Comparison of ENCODE assay signal across 31 cellular contexts in the genomic region with DNA sequence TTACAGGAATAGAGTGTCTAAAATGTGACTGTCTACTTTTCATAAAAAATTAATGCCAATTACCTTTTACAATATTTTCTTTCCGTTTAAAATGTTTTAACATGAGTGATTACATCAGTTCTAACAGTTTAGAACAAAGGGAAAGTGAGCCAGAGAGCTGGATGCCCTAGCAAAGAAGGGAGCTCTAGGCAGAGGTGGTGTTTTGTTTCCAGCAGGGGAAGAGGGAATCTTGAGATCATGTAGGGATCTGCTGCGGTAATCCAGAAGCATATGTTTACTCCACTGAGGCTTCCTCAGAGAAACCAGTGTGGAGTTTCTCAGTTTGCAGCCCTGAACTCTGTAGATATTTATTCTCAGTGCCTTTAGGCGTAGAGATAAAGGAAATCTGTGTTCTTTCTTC.
"Had no signal": no experiment of that assay in that cellular context is flagged by ENCODE, and none has a peak within 500 bp of the region (broad histone marks: within the 10 kb centered on the region; RNA-seq: fewer than 3 reads in every experiment).

No MANE protein-coding gene starts in this region.

- H3K4me3 ChIP-seq: adrenal gland, body of pancreas, coronary artery, dorsolateral prefrontal cortex, right atrium auricular region, testis had no signal

- H3K4me1 Mint-ChIP-seq: activated naive CD8-positive, alpha-beta T cell treated with anti-CD3 and anti-CD28 coated beads for 36 hours; naive B cell had no signal

- H3K36me3 Mint-ChIP-seq: activated naive CD8-positive, alpha-beta T cell treated with anti-CD3 and anti-CD28 coated beads for 36 hours; mesothelial cell of epicardium; naive B cell had no signal

- H3K9me3 Mint-ChIP-seq: activated naive CD4-positive, alpha-beta T cell treated with anti-CD3 and anti-CD28 coated beads for 36 hours; mesothelial cell of epicardium; T-helper 1 cell treated with Interleukin-12 subunit alpha and Interleukin-12 subunit beta and Interleukin-4 antibody, amounts not matched to agents 30 μg/mL and 1 μg/mL, for 36 hours had no signal

- H3K4me3 Mint-ChIP-seq: activated naive CD4-positive, alpha-beta T cell treated with anti-CD3 and anti-CD28 coated beads for 36 hours; activated naive CD8-positive, alpha-beta T cell treated with anti-CD3 and anti-CD28 coated beads for 36 hours; mesothelial cell of epicardium; naive B cell; T-helper 1 cell treated with Interleukin-12 subunit alpha and Interleukin-12 subunit beta and Interleukin-4 antibody, amounts not matched to agents 30 μg/mL and 1 μg/mL, for 36 hours had no signal

- H3K36me3 ChIP-seq: adrenal gland, right atrium auricular region had no signal

- H3K27me3 ChIP-seq: adrenal gland, body of pancreas, dorsolateral prefrontal cortex, foreskin keratinocyte, right atrium auricular region, testis had no signal

- H3K27ac Mint-ChIP-seq: activated naive CD4-positive, alpha-beta T cell treated with anti-CD3 and anti-CD28 coated beads for 36 hours; activated naive CD8-positive, alpha-beta T cell treated with anti-CD3 and anti-CD28 coated beads for 36 hours; mesothelial cell of epicardium; naive B cell; T-helper 1 cell treated with Interleukin-12 subunit alpha and Interleukin-12 subunit beta and Interleukin-4 antibody, amounts not matched to agents 30 μg/mL and 1 μg/mL, for 36 hours had no signal

- H3K27ac ChIP-seq: adrenal gland, body of pancreas, coronary artery, dorsolateral prefrontal cortex, foreskin keratinocyte, parathyroid adenoma, right atrium auricular region, testis, VCaP had no signal

- H3K4me1 ChIP-seq: adrenal gland, body of pancreas, foreskin keratinocyte, parathyroid adenoma, right atrium auricular region, testis had no signal

- H3K27me3 Mint-ChIP-seq: activated naive CD8-positive, alpha-beta T cell treated with anti-CD3 and anti-CD28 coated beads for 36 hours; naive B cell had no signal

- FAIRE-seq: TTC549, urothelium cell line had no signal

- H3K9ac ChIP-seq: parathyroid adenoma had no signal

- DNase-seq: activated CD4-positive, alpha-beta T cell treated with anti-CD3 and anti-CD28 coated beads for 48 hours; activated CD4-positive, alpha-beta T cell treated with anti-CD3 and anti-CD28 coated beads, Interleukin-2, amount 50 U/mL, for 48 hours; activated CD8-positive, alpha-beta memory T cell treated with anti-CD3 and anti-CD28 coated beads for 24 hours; activated effector memory CD4-positive, alpha-beta T cell treated with Interleukin-2 at 50 U/mL for 16 hours; activated naive CD4-positive, alpha-beta T cell treated with anti-CD3 and anti-CD28 coated beads for 36 hours; activated naive CD8-positive, alpha-beta T cell treated with anti-CD3 and anti-CD28 coated beads for 36 hours; adrenal gland; aorta; body of pancreas; dorsolateral prefrontal cortex; effector memory CD4-positive, alpha-beta T cell; foreskin keratinocyte; islet precursor cell; left ventricle myocardium superior; naive B cell; nucleus accumbens; stimulated activated CD4-positive, alpha-beta T cell treated with anti-CD3 and anti-CD28 coated beads, Interleukin-15, amount 100 ng/mL, for 24 hours; stimulated activated CD4-positive, alpha-beta T cell treated with anti-CD3 and anti-CD28 coated beads, Interleukin-2, amount 100 ng/mL, for 24 hours; stimulated activated naive CD8-positive, alpha-beta T cell treated with anti-CD3 and anti-CD28 coated beads, Interleukin-15, Interleukin-2, amounts not matched to agents 100 U/mL and 50 U/mL, for 24 hours; SW 1271; T-helper 9 cell; testis; trophoblast cell had no signal

- H3K9me3 ChIP-seq: adrenal gland, body of pancreas, right atrium auricular region, testis had no signal
